In genomic region chr11:125167954-125168821, GRCh38 we compare ENCODE assay signal across 10 cellular contexts. TPM values are rescaled to one million over a fixed set of nuclear protein-coding genes. Genes with fewer than 3 reads are reported as not detected.
DNase-seq lines count a peak whose midpoint lies in the region; ATAC-seq and TF ChIP-seq lines count a peak whose summit lies in the region.
"Had no signal": no experiment of that assay in that cellular context is flagged by ENCODE, and none has a peak within 500 bp of the region (broad histone marks: within the 10 kb centered on the region; RNA-seq: fewer than 3 reads in every experiment).

No MANE protein-coding gene starts in this region.

- H3K27me3 Mint-ChIP-seq in activated naive CD8-positive, alpha-beta T cell treated with anti-CD3 and anti-CD28 coated beads, Interleukin-2, amount 50 U/mL, for 24 hours: peaks cover 61% of the 10 kb centered on the region

- ATAC-seq in heart right ventricle (no peak), left cardiac atrium (no peak), PC-3 (no peak)
- ATAC-seq in activated naive CD8-positive, alpha-beta T cell treated with anti-CD3 and anti-CD28 coated beads, Interleukin-2, amount 50 U/mL, for 24 hours: no peak

- no peak for TF ChIP-seq CTCF in heart right ventricle (IDR thresholded peaks at IDR 0.05)
- TF ChIP-seq CTCF in vagina (IDR thresholded peaks at IDR 0.05): no peak
- TF ChIP-seq CTCF in PC-3 (conservative IDR thresholded peaks at IDR 0.05; ENCODE audit: low read depth, low read length): no peak

- no peaks in the 10 kb centered on the region for H3K9me3 ChIP-seq in heart right ventricle
- H3K9me3 ChIP-seq in vagina: no peaks in the 10 kb centered on the region
- H3K9me3 ChIP-seq in PC-3 (ENCODE audit: low read length): no peaks in the 10 kb centered on the region
- H3K9me3 ChIP-seq: BLaER1 had no signal

- H4K20me1 ChIP-seq in PC-3 (ENCODE audit: low read length): no peaks in the 10 kb centered on the region

- 78 to 82% methylated on average over 8 of the region's 8 CpGs for WGBS in heart right ventricle, 2 donors

- POLR2A ChIA-PET in PC-3 (lab: Charles Lee; ENCODE audit: unreplicated experiment): no interaction called here

- no peaks in the 10 kb centered on the region for H3K9me2 ChIP-seq in PC-3 (replicated peaks; ENCODE audit: low read length)

- H3K4me1 ChIP-seq in heart right ventricle (peaks cover 2 to 68% (median 39%) of the 10 kb centered on the region in 9 donors), vagina (peaks cover 74% of the 10 kb centered on the region), PC-3 (ENCODE audit: insufficient read depth, low read length) (peaks cover 7% of the 10 kb centered on the region; the same call in 1 of the 2 replicates)

- H3K4me3 ChIP-seq in heart right ventricle (peak overlapping the region in 2 of 10 donors; percentile 78 to 80), vagina (no peak overlapping the region), PC-3 (ENCODE audit: low read length) (no peak overlapping the region)
- H3K4me3 ChIP-seq: BLaER1 had no signal

- no TSS peak for BruUV-seq in PC-3 (replicated peaks; lab: Mats Ljungman, UMichigan)

- H3K9me3 Mint-ChIP-seq in activated naive CD8-positive, alpha-beta T cell treated with anti-CD3 and anti-CD28 coated beads, Interleukin-2, amount 50 U/mL, for 24 hours: no peaks in the 10 kb centered on the region

- no peak overlapping the region for H3K27ac Mint-ChIP-seq in activated naive CD8-positive, alpha-beta T cell treated with anti-CD3 and anti-CD28 coated beads, Interleukin-2, amount 50 U/mL, for 24 hours

- H3K27ac ChIP-seq in heart right ventricle (peak overlapping the region in 7 of 10 donors; percentile 68 to 87 (median 85)), vagina (peak overlapping the region; percentile 87), PC-3 (ENCODE audit: low read length) (no peak overlapping the region)
- H3K27ac ChIP-seq: BLaER1 had no signal

- DNase-seq in heart right ventricle: no peak
- no peak for DNase-seq in left cardiac atrium
- peak; percentile 9 for DNase-seq in cerebellar cortex (ENCODE audit: low spot score)
- DNase-seq in mesenteric fat pad (ENCODE audit: low spot score): peak; percentile 33
- DNase-seq in vagina (ENCODE audit: extremely low spot score in 2 of 2): no peak
- DNase-seq in NCI-H1092 treated with DMSO at 0.1 percent for 48 hours (lab: John Stamatoyannopoulos, UW): no peak
- no peak for DNase-seq in PC-3
- no peak for DNase-seq in activated naive CD8-positive, alpha-beta T cell treated with anti-CD3 and anti-CD28 coated beads, Interleukin-2, amount 50 U/mL, for 24 hours
- DNase-seq: NCI-H2029 had no signal

- no peak overlapping the region for H3K4me3 Mint-ChIP-seq in activated naive CD8-positive, alpha-beta T cell treated with anti-CD3 and anti-CD28 coated beads, Interleukin-2, amount 50 U/mL, for 24 hours

- no peak for TF ChIP-seq POLR2A in vagina (IDR thresholded peaks at IDR 0.05)

- no peaks in the 10 kb centered on the region for H3K36me3 Mint-ChIP-seq in activated naive CD8-positive, alpha-beta T cell treated with anti-CD3 and anti-CD28 coated beads, Interleukin-2, amount 50 U/mL, for 24 hours (ENCODE audit: low read depth)

- H3K36me3 ChIP-seq in heart right ventricle: no peaks in the 10 kb centered on the region
- no peaks in the 10 kb centered on the region for H3K36me3 ChIP-seq in vagina
- no peaks in the 10 kb centered on the region for H3K36me3 ChIP-seq in PC-3 (ENCODE audit: low read depth, low read length)
- H3K36me3 ChIP-seq: BLaER1 had no signal

- no peak overlapping the region for H3K4me2 ChIP-seq in PC-3 (ENCODE audit: low read length)
- H3K4me2 ChIP-seq: BLaER1 had no signal

- H3K9ac ChIP-seq in PC-3 (ENCODE audit: low read length): no peak overlapping the region
- H3K9ac ChIP-seq: BLaER1 had no signal

- no peak overlapping the region for H2AFZ ChIP-seq in PC-3 (ENCODE audit: low read length)

- no peaks in the 10 kb centered on the region for H3F3A ChIP-seq in PC-3 (ENCODE audit: low read length, unreplicated experiment)

- H3K79me2 ChIP-seq in PC-3 (ENCODE audit: low read length): no peaks in the 10 kb centered on the region

- peaks cover 0 to 63% (median 17%) of the 10 kb centered on the region in 7 donors for H3K27me3 ChIP-seq in heart right ventricle
- no peaks in the 10 kb centered on the region for H3K27me3 ChIP-seq in vagina
- peaks cover 39% of the 10 kb centered on the region for H3K27me3 ChIP-seq in PC-3 (ENCODE audit: low read length)

- intact Hi-C loops in heart right ventricle (cut with DNase I) (loop anchor here in 8 of 10 donors (2.0 to 10.0 kb wide), 8 partner anchors 49 to 239 kb away; no protein-coding TSS in a partner anchor), left cardiac atrium (cut with DNase I) (loop anchor here in 1 of 2 donors (2.0 to 10.0 kb wide), 2 partner anchors 179 to 237 kb away; no protein-coding TSS in a partner anchor), vagina (cut with DNase I) (no loop called here), PC-3 (cut with micrococcal nuclease) (loop anchor here (5.0 to 10.0 kb wide), 2 partner anchors 179 to 707 kb away; no protein-coding TSS in a partner anchor)

- CTCF ChIA-PET in PC-3 (lab: Charles Lee): no interaction called here

- H3K4me1 Mint-ChIP-seq in activated naive CD8-positive, alpha-beta T cell treated with anti-CD3 and anti-CD28 coated beads, Interleukin-2, amount 50 U/mL, for 24 hours: peaks cover 12% of the 10 kb centered on the region

RNA-seq across cellular contexts. Expression of gene PKNOX2, which starts 3.6 kb away (rescaled TPM):
- 1 to 10 TPM; 3.1 to 5.8 (median 4.9) TPM for total RNA-seq in heart right ventricle
- polyA plus RNA-seq in heart right ventricle: 1 to 10 TPM; 2.5 to 3.1 TPM
- 10 to 100 TPM; 13.8 to 14.4 TPM for total RNA-seq in left cardiac atrium
- total RNA-seq in mesenteric fat pad: 2.6 TPM
- 3.4 TPM for total RNA-seq in vagina
- 0.12 TPM in 1 of 2 replicates, not detected in the other for total RNA-seq in PC-3 (2014; rRNA removed)

RNA-seq across cellular contexts. Expression of gene TMEM218, which starts 56.8 kb away (rescaled TPM):
- 1 to 10 TPM; 4.5 to 7.8 (median 6.7) TPM for total RNA-seq in heart right ventricle
- polyA plus RNA-seq in heart right ventricle: 10 to 100 TPM in 1 of 2 donors, 1 to 10 TPM in 1; 7.6 to 17.1 TPM
- total RNA-seq in left cardiac atrium: 10 to 100 TPM; 10.9 to 12.8 TPM
- total RNA-seq in mesenteric fat pad: 24.6 TPM
- 12.8 TPM for total RNA-seq in vagina
- total RNA-seq in PC-3 (2014; rRNA removed): 33.6 and 37.0 TPM in 2 replicates

Comparison
In these comparisons a context has a peak if more than half of its experiments do, and no peak if none do; other contexts are left out.
1. DNase-seq: peak in cerebellar cortex (single experiment) and mesenteric fat pad (single experiment); none in heart right ventricle (0 of 2), left cardiac atrium (single experiment), vagina (0 of 2), NCI-H1092 treated with DMSO at 0.1 percent for 48 hours (single experiment), PC-3 (single experiment) and activated naive CD8-positive, alpha-beta T cell treated with anti-CD3 and anti-CD28 coated beads, Interleukin-2, amount 50 U/mL, for 24 hours (single experiment).